11 cellular contexts compared by ENCODE assay signal in the genomic region with DNA sequence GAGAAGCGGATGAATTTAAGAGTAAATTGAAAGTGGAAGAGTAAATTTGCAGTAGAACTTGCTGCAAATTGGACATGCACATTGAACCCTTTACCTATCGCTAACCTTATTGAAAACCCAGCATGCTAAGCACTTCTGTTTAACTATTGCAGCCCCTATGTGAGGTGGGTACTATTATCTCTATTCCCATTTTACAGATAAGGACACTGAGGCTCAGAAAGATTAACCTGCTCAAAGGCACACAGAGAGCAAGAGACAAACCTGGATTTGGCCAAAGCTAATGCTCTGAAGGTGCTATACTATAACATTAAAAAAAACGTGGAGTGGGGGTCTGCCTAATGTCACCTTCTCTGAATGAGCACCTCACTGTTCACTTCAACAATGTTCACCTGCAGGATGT. TPM values are rescaled to one million over a fixed set of nuclear protein-coding genes. Genes with fewer than 3 reads are reported as not detected.
"Had no signal": no experiment of that assay in that cellular context is flagged by ENCODE, and none has a peak within 500 bp of the region (broad histone marks: within the 10 kb centered on the region; RNA-seq: fewer than 3 reads in every experiment).

No MANE protein-coding gene starts in this region.

- H3K4me2 ChIP-seq: GM23338 had no signal

- H3K9ac ChIP-seq: GM23248 had no signal

- DNase-seq: GM23248, GOT3, H7, H9, HCEC 1CT, HFFc6 had no signal

- H3K4me3 ChIP-seq: GM23248, GM23338, HAP-1 had no signal

- FAIRE-seq: H1, H54 had no signal

- H3K36me3 ChIP-seq: HAP-1 had no signal

- H2AFZ ChIP-seq: GM23248, GM23338 had no signal

- ATAC-seq: GM23338, HCT116 had no signal

- H3K9me3 ChIP-seq: HAP-1 had no signal

- H3K27ac ChIP-seq: GM23248 had no signal

- H3K4me1 ChIP-seq: HAP-1 had no signal

RNA-seq across cellular contexts. Expression of a gene that starts 21.0 kb away (rescaled TPM):
- total RNA-seq: GM23248 had no signal
